Comparison of ENCODE assay signal across 15 cellular contexts in genomic region chr2:98009887-98010760, GRCh38. TPM values are rescaled to one million over a fixed set of nuclear protein-coding genes. Genes with fewer than 3 reads are reported as not detected.
DNase-seq lines count a peak whose midpoint lies in the region; ATAC-seq, FAIRE-seq and TF ChIP-seq lines count a peak whose summit lies in the region.
"Had no signal": no experiment of that assay in that cellular context is flagged by ENCODE, and none has a peak within 500 bp of the region (broad histone marks: within the 10 kb centered on the region; RNA-seq: fewer than 3 reads in every experiment).

No MANE protein-coding gene starts in this region.

- peak overlapping the region; percentile 72 for H2AFZ ChIP-seq in OCI-LY3 (ENCODE audit: low read depth, low read length)

- no peaks in the 10 kb centered on the region for H3K27me3 ChIP-seq in OCI-LY3 (ENCODE audit: low read depth, low read length)
- H3K27me3 ChIP-seq in MG63: no peaks in the 10 kb centered on the region
- H3K27me3 ChIP-seq: foreskin keratinocyte had no signal

- FAIRE-seq in GM18507 (lab: Jason Lieb, UNC): peak; percentile 72

- DNase-seq in GM18507 (ENCODE audit: extremely low spot score, insufficient read length, low read depth): no peak
- peak; percentile 56 for DNase-seq in fibroblast of mammary gland (ENCODE audit: low read depth)
- no peak for DNase-seq in sciatic nerve (ENCODE audit: low spot score)
- no peak for DNase-seq in MG63
- DNase-seq in activated naive CD4-positive, alpha-beta T cell treated with anti-CD3 and anti-CD28 coated beads, Interleukin-2, amount 50 U/mL, for 16 hours: no peak
- DNase-seq: activated naive CD4-positive, alpha-beta T cell; C1 segment of cervical spinal cord; effector CD4-positive, alpha-beta T cell; foreskin keratinocyte; mammary epithelial cell; NCI-H2081 treated with DMSO at 0.1 percent for 48 hours; stimulated activated naive CD4-positive, alpha-beta T cell had no signal

- H3K27me3 Mint-ChIP-seq in activated T-helper 17 cell treated with anti-CD3 and anti-CD28 coated beads, Interleukin-2, amount 50 U/mL, for 72 hours: peaks cover 15% of the 10 kb centered on the region

- H3K36me3 Mint-ChIP-seq in activated T-helper 17 cell treated with anti-CD3 and anti-CD28 coated beads, Interleukin-2, amount 50 U/mL, for 72 hours (ENCODE audit: low read depth): no peaks in the 10 kb centered on the region

- ATAC-seq in sciatic nerve: peak; percentile 13
- ATAC-seq in activated T-helper 17 cell treated with anti-CD3 and anti-CD28 coated beads, Interleukin-2, amount 50 U/mL, for 72 hours (replicated peaks): no peak
- ATAC-seq: foreskin keratinocyte had no signal

- H3K27ac ChIP-seq in OCI-LY3 (ENCODE audit: low read length): peak overlapping the region; percentile 9; the same call in 1 of the 2 replicates
- H3K27ac ChIP-seq: foreskin keratinocyte, VCaP had no signal

- H4K20me1 ChIP-seq in OCI-LY3 (ENCODE audit: insufficient read depth, low read length): no peaks in the 10 kb centered on the region

- H3K27ac Mint-ChIP-seq in activated T-helper 17 cell treated with anti-CD3 and anti-CD28 coated beads, Interleukin-2, amount 50 U/mL, for 72 hours: no peak overlapping the region

- H3K79me2 ChIP-seq in OCI-LY3 (ENCODE audit: low read length): peaks cover 5% of the 10 kb centered on the region; the same call in 1 of the 2 replicates

- no peak overlapping the region for H3K4me3 Mint-ChIP-seq in activated T-helper 17 cell treated with anti-CD3 and anti-CD28 coated beads, Interleukin-2, amount 50 U/mL, for 72 hours

- H3K9me3 ChIP-seq in OCI-LY3 (ENCODE audit: insufficient read depth, low read length) (no peaks in the 10 kb centered on the region), MG63 (no peaks in the 10 kb centered on the region)

- peak overlapping the region; percentile 14; the same call in 1 of the 2 replicates for H3K9ac ChIP-seq in OCI-LY3 (ENCODE audit: low read length)

- no peaks in the 10 kb centered on the region for H3K36me3 ChIP-seq in OCI-LY3 (replicated peaks; ENCODE audit: low read depth, low read length)
- no peaks in the 10 kb centered on the region for H3K36me3 ChIP-seq in MG63

- H3K4me1 ChIP-seq in OCI-LY3 (ENCODE audit: low read length): peaks cover 71% of the 10 kb centered on the region
- H3K4me1 ChIP-seq: foreskin keratinocyte had no signal

- H3K4me3 ChIP-seq in OCI-LY3 (ENCODE audit: low read length): no peak overlapping the region
- H3K4me3 ChIP-seq in fibroblast of mammary gland (ENCODE audit: control insufficient read depth, low read depth, low read length): no peak overlapping the region
- H3K4me3 ChIP-seq in MG63: no peak overlapping the region

- peak overlapping the region; percentile 37 for H3K4me2 ChIP-seq in OCI-LY3 (ENCODE audit: low read length)

- no peaks in the 10 kb centered on the region for H3K9me3 Mint-ChIP-seq in activated T-helper 17 cell treated with anti-CD3 and anti-CD28 coated beads, Interleukin-2, amount 50 U/mL, for 72 hours

- H3K4me1 Mint-ChIP-seq in activated T-helper 17 cell treated with anti-CD3 and anti-CD28 coated beads, Interleukin-2, amount 50 U/mL, for 72 hours: peaks cover 16% of the 10 kb centered on the region

- intact Hi-C loops in sciatic nerve (cut with DNase I): no loop called here

- TF ChIP-seq CTCF in OCI-LY3 (IDR thresholded peaks at IDR 0.05; ENCODE audit: low read depth, low read length) (no peak), fibroblast of mammary gland (conservative IDR thresholded peaks at IDR 0.05; ENCODE audit: control insufficient read depth, insufficient read depth, low read depth, low read length) (no peak)

RNA-seq across cellular contexts. Expression of gene TMEM131, which starts 14.4 kb away (rescaled TPM):
- 43.2 TPM for total RNA-seq in sciatic nerve
- 5.9 and 44.7 TPM in 2 replicates for total RNA-seq in MG63 (2014; rRNA removed; shearing (Covaris generic); ENCODE audit: low replicate concordance)
- total RNA-seq in activated T-helper 17 cell treated with anti-CD3 and anti-CD28 coated beads, Interleukin-2, amount 50 U/mL, for 72 hours: 10 to 100 TPM; 32.0 to 36.4 TPM
